Comparison of ENCODE assay signal across 8 cellular contexts in the genomic region with DNA sequence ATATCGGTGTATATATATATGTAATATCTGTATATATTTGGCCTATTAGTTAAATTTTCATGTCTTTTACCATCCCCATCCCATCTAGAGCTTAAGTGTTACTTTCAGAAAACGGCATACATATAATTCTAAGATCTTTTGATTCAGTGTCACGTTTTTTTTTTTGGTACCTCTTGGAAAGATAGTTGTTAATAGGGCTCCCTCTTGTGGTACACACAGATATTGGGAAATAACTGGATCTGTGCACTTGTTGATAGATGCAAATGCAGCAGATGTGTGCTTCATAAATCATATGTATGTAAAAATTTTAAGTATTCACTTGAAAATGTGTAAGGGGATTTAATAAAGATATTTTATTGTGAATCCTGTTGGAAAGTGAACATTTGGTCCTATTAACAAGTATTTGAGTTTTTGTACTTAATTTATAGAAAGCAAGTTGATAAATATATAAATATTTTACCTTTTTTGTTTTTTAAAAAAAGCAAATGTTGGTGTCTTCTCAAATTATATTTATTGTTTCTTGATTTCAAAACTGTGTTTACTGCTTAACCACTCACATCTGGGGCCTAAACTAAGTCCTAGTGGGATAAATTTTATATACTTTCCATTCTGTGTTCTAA.
A peak's percentile ranks its signal among the peaks of the same experiment; 100 is the strongest.
DNase-seq lines count a peak whose midpoint lies in the region; FAIRE-seq and TF ChIP-seq lines count a peak whose summit lies in the region.

No MANE protein-coding gene starts in this region.

- no peak overlapping the region for H3K9ac ChIP-seq in smooth muscle cell (ENCODE audit: low read depth)

- no peak overlapping the region for H3K4me2 ChIP-seq in smooth muscle cell

- H3K27ac ChIP-seq in AG04450 (ENCODE audit: low read depth, low read length), result no peak overlapping the region
- no peak overlapping the region for H3K27ac ChIP-seq in HL-60 (replicated peaks)
- no peak overlapping the region for H3K27ac ChIP-seq in smooth muscle cell (ENCODE audit: low read depth)

- H2AFZ ChIP-seq in smooth muscle cell (ENCODE audit: low read depth), result no peak overlapping the region

- TF ChIP-seq CTCF in AG04450 (IDR thresholded peaks at IDR 0.05; ENCODE audit: low read depth, low read length) (peak; percentile 68), HL-60 (IDR thresholded peaks at IDR 0.05; ENCODE audit: insufficient read depth, low read length) (peak; percentile 53), astrocyte of the cerebellum (IDR thresholded peaks at IDR 0.05; ENCODE audit: low read depth, low read length, missing control alignments) (peak; percentile 51), smooth muscle cell (IDR thresholded peaks at IDR 0.05; ENCODE audit: borderline replicate concordance, insufficient read depth, poor library complexity, severe bottlenecking) (peak; percentile 80)

- no peaks in the 10 kb centered on the region for H3F3A ChIP-seq in smooth muscle cell (ENCODE audit: low read depth)

- DNase-seq in AG04450 (ENCODE audit: low read depth, low spot score) (peak; percentile 63), GM12891 (ENCODE audit: insufficient read length, low spot score) (no peak), HL-60 (ENCODE audit: low read depth in 1 of 2, low spot score in 1 of 2) (peak; percentile 56 to 63), NCI-H524 treated with DMSO at 0.1 percent for 48 hours (lab: John Stamatoyannopoulos, UW) (peak; percentile 7), astrocyte of the cerebellum (ENCODE audit: low read depth) (peak; percentile 86), hepatic stellate cell (ENCODE audit: low spot score) (peak; percentile 6), smooth muscle cell (lab: John Stamatoyannopoulos, UW; ENCODE audit: unreplicated experiment) (no peak)
- DNase-seq in activated naive CD4-positive, alpha-beta T cell treated with Interleukin-2 at 50 U/mL for 16 hours, result no peak

- TF ChIP-seq POLR2A in GM12891 (IDR thresholded peaks at IDR 0.05; ENCODE audit: low read depth, low read length), result no peak

- H3K27me3 ChIP-seq in AG04450 (ENCODE audit: control insufficient read depth, insufficient read depth, low read length), result no peaks in the 10 kb centered on the region
- H3K27me3 ChIP-seq in HL-60 (ENCODE audit: insufficient read depth, poor library complexity, severe bottlenecking), result no peaks in the 10 kb centered on the region
- no peaks in the 10 kb centered on the region for H3K27me3 ChIP-seq in smooth muscle cell (ENCODE audit: low read depth)

- H4K20me1 ChIP-seq in smooth muscle cell (ENCODE audit: low read depth), result peaks cover 5% of the 10 kb centered on the region

- FAIRE-seq in GM12891 (lab: Jason Lieb, UNC), result peak; percentile 23

- no peaks in the 10 kb centered on the region for H3K4me1 ChIP-seq in smooth muscle cell (ENCODE audit: low read depth)

- H3K4me3 ChIP-seq in AG04450 (ENCODE audit: low read depth, low read length) (no peak overlapping the region), HL-60 (replicated peaks; ENCODE audit: insufficient read depth, low read length) (no peak overlapping the region), astrocyte of the cerebellum (ENCODE audit: low read depth, low read length) (no peak overlapping the region), smooth muscle cell (no peak overlapping the region)

- H3K79me2 ChIP-seq in smooth muscle cell (ENCODE audit: low read depth), result no peaks in the 10 kb centered on the region

- POLR2A ChIA-PET in AG04450 (lab: Yijun Ruan, JAX), result interaction anchor here (0.6 kb wide), 1 partner anchor 9 kb away, joined by 4 read pairs; no protein-coding TSS in a partner anchor

- 47% methylated on average over 3 of the region's 3 CpGs for WGBS in smooth muscle cell (ENCODE audit: low lambda C conversion rate)

- H3K36me3 ChIP-seq in smooth muscle cell (ENCODE audit: low read depth), result peaks cover 7% of the 10 kb centered on the region

- H3K9me3 ChIP-seq in AG04450 (ENCODE audit: control insufficient read depth, insufficient read depth, low read length) (no peaks in the 10 kb centered on the region), smooth muscle cell (replicated peaks; ENCODE audit: low read depth) (no peaks in the 10 kb centered on the region)

- CTCF ChIA-PET in AG04450 (lab: Charles Lee), result interaction anchor here (0.6 to 2.5 kb wide), 51 partner anchors 9 to 905 kb away, joined by 3 to 30 read pairs (median 4); no protein-coding TSS in a partner anchor

- in situ Hi-C loops in astrocyte of the cerebellum (cut with HindIII; ENCODE audit: low sequenced_read_pairs), result loop anchor here (10.0 kb wide), 1 partner anchor 240 kb away; no protein-coding TSS in a partner anchor

TF ChIP-seq in GM12891, 5 proteins besides CTCF, POLR2A, EP300 and RAD21:
- no peak for TF ChIP-seq TAF1 (IDR thresholded peaks at IDR 0.05; ENCODE audit: low read depth, low read length)
- no peak for TF ChIP-seq PAX5 (IDR thresholded peaks at IDR 0.05; ENCODE audit: insufficient read depth, low read length, severe bottlenecking)
- TF ChIP-seq POLR2AphosphoS5 (IDR thresholded peaks at IDR 0.05; ENCODE audit: low read depth, low read length), result no peak
- no peak for TF ChIP-seq SPI1 (IDR thresholded peaks at IDR 0.05; ENCODE audit: low read depth, low read length)
- TF ChIP-seq POU2F2 (IDR thresholded peaks at IDR 0.05; ENCODE audit: low read depth, low read length), result no peak

Comparison
In these comparisons a context has a peak if more than half of its experiments do, and no peak if none do; other contexts are left out.
1. DNase-seq: peak in AG04450 (single experiment), HL-60 (2 of 2), NCI-H524 treated with DMSO at 0.1 percent for 48 hours (single experiment), astrocyte of the cerebellum (single experiment) and hepatic stellate cell (single experiment); none in GM12891 (single experiment), smooth muscle cell (single experiment) and activated naive CD4-positive, alpha-beta T cell treated with Interleukin-2 at 50 U/mL for 16 hours (single experiment).
2. Peak in every context shown above with its lines, with median percentiles within 50 percentile points of each other: CTCF ChIP-seq.